In the genomic region with DNA sequence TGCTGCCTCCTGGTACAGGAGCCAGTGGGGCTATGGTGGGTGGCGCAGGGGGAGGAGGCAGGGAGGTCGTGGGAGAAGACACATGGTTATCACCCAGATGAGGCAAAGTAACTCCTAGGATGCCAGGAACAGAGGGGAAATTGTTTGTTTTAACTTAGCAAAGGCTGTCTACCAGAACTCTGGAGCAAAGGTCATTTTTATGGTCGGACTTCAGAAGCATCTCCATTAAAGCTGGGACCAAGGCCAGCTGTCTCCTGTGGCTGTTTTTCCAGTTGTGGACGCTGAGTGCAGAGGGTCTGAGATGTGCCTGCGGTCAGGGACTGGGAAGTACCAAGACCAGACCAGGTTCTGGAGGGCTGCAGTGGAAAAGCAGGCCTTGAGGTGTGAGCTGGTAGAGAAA, we compare ENCODE assay signal across 2 cellular contexts.
TF ChIP-seq lines count a peak whose summit lies in the region.

No MANE protein-coding gene starts in this region.

TF ChIP-seq in HepG2, 621 proteins besides CTCF, POLR2A, EP300 and RAD21 (continued from another document):
- TF ChIP-seq, protein P1, sequence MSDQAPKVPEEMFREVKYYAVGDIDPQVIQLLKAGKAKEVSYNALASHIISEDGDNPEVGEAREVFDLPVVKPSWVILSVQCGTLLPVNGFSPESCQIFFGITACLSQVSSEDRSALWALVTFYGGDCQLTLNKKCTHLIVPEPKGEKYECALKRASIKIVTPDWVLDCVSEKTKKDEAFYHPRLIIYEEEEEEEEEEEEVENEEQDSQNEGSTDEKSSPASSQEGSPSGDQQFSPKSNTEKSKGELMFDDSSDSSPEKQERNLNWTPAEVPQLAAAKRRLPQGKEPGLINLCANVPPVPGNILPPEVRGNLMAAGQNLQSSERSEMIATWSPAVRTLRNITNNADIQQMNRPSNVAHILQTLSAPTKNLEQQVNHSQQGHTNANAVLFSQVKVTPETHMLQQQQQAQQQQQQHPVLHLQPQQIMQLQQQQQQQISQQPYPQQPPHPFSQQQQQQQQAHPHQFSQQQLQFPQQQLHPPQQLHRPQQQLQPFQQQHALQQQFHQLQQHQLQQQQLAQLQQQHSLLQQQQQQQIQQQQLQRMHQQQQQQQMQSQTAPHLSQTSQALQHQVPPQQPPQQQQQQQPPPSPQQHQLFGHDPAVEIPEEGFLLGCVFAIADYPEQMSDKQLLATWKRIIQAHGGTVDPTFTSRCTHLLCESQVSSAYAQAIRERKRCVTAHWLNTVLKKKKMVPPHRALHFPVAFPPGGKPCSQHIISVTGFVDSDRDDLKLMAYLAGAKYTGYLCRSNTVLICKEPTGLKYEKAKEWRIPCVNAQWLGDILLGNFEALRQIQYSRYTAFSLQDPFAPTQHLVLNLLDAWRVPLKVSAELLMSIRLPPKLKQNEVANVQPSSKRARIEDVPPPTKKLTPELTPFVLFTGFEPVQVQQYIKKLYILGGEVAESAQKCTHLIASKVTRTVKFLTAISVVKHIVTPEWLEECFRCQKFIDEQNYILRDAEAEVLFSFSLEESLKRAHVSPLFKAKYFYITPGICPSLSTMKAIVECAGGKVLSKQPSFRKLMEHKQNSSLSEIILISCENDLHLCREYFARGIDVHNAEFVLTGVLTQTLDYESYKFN (CRISPR knock-in tag; conservative IDR thresholded peaks at IDR 0.05), result 0 out of 2 replicates have a peak, but pooled peaks have one; percentile 27
- TF ChIP-seq CBX2 (IDR thresholded peaks at IDR 0.05; ENCODE audit: low read depth, low read length), result no peak
- no peak for TF ChIP-seq CBX2 (CRISPR knock-in tag; IDR thresholded peaks at IDR 0.05; ENCODE audit: low read depth)
- peak; percentile 60 for TF ChIP-seq HNF4A (CRISPR knock-in tag; IDR thresholded peaks at IDR 0.05)
- TF ChIP-seq ZNF205 (CRISPR knock-in tag; IDR thresholded peaks at IDR 0.05), result peak; percentile 68; the same call in 1 of the 2 replicates
- TF ChIP-seq JARID2 (CRISPR knock-in tag; IDR thresholded peaks at IDR 0.05; ENCODE audit: insufficient replicate concordance), result no peak
- TF ChIP-seq ZNF567 (CRISPR knock-in tag; IDR thresholded peaks at IDR 0.05; ENCODE audit: borderline replicate concordance), result no peak
- TF ChIP-seq, protein P2, sequence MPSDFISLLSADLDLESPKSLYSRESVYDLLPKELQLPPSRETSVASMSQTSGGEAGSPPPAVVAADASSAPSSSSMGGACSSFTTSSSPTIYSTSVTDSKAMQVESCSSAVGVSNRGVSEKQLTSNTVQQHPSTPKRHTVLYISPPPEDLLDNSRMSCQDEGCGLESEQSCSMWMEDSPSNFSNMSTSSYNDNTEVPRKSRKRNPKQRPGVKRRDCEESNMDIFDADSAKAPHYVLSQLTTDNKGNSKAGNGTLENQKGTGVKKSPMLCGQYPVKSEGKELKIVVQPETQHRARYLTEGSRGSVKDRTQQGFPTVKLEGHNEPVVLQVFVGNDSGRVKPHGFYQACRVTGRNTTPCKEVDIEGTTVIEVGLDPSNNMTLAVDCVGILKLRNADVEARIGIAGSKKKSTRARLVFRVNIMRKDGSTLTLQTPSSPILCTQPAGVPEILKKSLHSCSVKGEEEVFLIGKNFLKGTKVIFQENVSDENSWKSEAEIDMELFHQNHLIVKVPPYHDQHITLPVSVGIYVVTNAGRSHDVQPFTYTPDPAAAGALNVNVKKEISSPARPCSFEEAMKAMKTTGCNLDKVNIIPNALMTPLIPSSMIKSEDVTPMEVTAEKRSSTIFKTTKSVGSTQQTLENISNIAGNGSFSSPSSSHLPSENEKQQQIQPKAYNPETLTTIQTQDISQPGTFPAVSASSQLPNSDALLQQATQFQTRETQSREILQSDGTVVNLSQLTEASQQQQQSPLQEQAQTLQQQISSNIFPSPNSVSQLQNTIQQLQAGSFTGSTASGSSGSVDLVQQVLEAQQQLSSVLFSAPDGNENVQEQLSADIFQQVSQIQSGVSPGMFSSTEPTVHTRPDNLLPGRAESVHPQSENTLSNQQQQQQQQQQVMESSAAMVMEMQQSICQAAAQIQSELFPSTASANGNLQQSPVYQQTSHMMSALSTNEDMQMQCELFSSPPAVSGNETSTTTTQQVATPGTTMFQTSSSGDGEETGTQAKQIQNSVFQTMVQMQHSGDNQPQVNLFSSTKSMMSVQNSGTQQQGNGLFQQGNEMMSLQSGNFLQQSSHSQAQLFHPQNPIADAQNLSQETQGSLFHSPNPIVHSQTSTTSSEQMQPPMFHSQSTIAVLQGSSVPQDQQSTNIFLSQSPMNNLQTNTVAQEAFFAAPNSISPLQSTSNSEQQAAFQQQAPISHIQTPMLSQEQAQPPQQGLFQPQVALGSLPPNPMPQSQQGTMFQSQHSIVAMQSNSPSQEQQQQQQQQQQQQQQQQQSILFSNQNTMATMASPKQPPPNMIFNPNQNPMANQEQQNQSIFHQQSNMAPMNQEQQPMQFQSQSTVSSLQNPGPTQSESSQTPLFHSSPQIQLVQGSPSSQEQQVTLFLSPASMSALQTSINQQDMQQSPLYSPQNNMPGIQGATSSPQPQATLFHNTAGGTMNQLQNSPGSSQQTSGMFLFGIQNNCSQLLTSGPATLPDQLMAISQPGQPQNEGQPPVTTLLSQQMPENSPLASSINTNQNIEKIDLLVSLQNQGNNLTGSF (CRISPR knock-in tag; IDR thresholded peaks at IDR 0.05), result no peak
- TF ChIP-seq ZNF232 (CRISPR knock-in tag; IDR thresholded peaks at IDR 0.05; ENCODE audit: borderline replicate concordance), result no peak
- TF ChIP-seq, protein P3, sequence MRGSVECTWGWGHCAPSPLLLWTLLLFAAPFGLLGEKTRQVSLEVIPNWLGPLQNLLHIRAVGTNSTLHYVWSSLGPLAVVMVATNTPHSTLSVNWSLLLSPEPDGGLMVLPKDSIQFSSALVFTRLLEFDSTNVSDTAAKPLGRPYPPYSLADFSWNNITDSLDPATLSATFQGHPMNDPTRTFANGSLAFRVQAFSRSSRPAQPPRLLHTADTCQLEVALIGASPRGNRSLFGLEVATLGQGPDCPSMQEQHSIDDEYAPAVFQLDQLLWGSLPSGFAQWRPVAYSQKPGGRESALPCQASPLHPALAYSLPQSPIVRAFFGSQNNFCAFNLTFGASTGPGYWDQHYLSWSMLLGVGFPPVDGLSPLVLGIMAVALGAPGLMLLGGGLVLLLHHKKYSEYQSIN (CRISPR knock-in tag; IDR thresholded peaks at IDR 0.05; ENCODE audit: borderline replicate concordance), result no peak
- no peak for TF ChIP-seq ZNF780A (CRISPR knock-in tag; IDR thresholded peaks at IDR 0.05)
- TF ChIP-seq ZNF672 (CRISPR knock-in tag; IDR thresholded peaks at IDR 0.05), result no peak
- TF ChIP-seq ARNT (IDR thresholded peaks at IDR 0.05), result no peak
- no peak for TF ChIP-seq RBAK (CRISPR knock-in tag; IDR thresholded peaks at IDR 0.05)
- TF ChIP-seq PPARG (CRISPR knock-in tag; conservative IDR thresholded peaks at IDR 0.05), result 0 out of 2 replicates have a peak, but pooled peaks have one; percentile 22
- TF ChIP-seq, protein P4, sequence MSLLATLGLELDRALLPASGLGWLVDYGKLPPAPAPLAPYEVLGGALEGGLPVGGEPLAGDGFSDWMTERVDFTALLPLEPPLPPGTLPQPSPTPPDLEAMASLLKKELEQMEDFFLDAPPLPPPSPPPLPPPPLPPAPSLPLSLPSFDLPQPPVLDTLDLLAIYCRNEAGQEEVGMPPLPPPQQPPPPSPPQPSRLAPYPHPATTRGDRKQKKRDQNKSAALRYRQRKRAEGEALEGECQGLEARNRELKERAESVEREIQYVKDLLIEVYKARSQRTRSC (CRISPR knock-in tag; IDR thresholded peaks at IDR 0.05; ENCODE audit: low read depth), result no peak

TF ChIP-seq in SK-N-SH, 30 proteins besides CTCF, POLR2A, EP300 and RAD21 (continued from another document):
- TF ChIP-seq, protein P5, sequence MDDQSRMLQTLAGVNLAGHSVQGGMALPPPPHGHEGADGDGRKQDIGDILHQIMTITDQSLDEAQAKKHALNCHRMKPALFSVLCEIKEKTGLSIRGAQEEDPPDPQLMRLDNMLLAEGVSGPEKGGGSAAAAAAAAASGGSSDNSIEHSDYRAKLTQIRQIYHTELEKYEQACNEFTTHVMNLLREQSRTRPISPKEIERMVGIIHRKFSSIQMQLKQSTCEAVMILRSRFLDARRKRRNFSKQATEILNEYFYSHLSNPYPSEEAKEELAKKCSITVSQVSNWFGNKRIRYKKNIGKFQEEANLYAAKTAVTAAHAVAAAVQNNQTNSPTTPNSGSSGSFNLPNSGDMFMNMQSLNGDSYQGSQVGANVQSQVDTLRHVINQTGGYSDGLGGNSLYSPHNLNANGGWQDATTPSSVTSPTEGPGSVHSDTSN (IDR thresholded peaks at IDR 0.05), result no peak
- TF ChIP-seq POLR2AphosphoS5 (IDR thresholded peaks at IDR 0.05; ENCODE audit: low read depth, low read length) (no peak), EZH2phosphoT487 (IDR thresholded peaks at IDR 0.05; ENCODE audit: borderline replicate concordance, low read depth) (no peak), ELF1 (IDR thresholded peaks at IDR 0.05) (no peak), RCOR1 (IDR thresholded peaks at IDR 0.05; ENCODE audit: low read length) (no peak), RFX5 (IDR thresholded peaks at IDR 0.05; ENCODE audit: low read length) (no peak), MXI1 (IDR thresholded peaks at IDR 0.05; ENCODE audit: low read depth, low read length) (no peak), SIN3A (IDR thresholded peaks at IDR 0.05; ENCODE audit: borderline replicate concordance, low read depth, low read length) (no peak)
- TF ChIP-seq, protein P6, sequence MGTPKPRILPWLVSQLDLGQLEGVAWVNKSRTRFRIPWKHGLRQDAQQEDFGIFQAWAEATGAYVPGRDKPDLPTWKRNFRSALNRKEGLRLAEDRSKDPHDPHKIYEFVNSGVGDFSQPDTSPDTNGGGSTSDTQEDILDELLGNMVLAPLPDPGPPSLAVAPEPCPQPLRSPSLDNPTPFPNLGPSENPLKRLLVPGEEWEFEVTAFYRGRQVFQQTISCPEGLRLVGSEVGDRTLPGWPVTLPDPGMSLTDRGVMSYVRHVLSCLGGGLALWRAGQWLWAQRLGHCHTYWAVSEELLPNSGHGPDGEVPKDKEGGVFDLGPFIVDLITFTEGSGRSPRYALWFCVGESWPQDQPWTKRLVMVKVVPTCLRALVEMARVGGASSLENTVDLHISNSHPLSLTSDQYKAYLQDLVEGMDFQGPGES (IDR thresholded peaks at IDR 0.05; ENCODE audit: low read depth, low read length), result no peak
- TF ChIP-seq, protein P7, sequence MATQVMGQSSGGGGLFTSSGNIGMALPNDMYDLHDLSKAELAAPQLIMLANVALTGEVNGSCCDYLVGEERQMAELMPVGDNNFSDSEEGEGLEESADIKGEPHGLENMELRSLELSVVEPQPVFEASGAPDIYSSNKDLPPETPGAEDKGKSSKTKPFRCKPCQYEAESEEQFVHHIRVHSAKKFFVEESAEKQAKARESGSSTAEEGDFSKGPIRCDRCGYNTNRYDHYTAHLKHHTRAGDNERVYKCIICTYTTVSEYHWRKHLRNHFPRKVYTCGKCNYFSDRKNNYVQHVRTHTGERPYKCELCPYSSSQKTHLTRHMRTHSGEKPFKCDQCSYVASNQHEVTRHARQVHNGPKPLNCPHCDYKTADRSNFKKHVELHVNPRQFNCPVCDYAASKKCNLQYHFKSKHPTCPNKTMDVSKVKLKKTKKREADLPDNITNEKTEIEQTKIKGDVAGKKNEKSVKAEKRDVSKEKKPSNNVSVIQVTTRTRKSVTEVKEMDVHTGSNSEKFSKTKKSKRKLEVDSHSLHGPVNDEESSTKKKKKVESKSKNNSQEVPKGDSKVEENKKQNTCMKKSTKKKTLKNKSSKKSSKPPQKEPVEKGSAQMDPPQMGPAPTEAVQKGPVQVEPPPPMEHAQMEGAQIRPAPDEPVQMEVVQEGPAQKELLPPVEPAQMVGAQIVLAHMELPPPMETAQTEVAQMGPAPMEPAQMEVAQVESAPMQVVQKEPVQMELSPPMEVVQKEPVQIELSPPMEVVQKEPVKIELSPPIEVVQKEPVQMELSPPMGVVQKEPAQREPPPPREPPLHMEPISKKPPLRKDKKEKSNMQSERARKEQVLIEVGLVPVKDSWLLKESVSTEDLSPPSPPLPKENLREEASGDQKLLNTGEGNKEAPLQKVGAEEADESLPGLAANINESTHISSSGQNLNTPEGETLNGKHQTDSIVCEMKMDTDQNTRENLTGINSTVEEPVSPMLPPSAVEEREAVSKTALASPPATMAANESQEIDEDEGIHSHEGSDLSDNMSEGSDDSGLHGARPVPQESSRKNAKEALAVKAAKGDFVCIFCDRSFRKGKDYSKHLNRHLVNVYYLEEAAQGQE (IDR thresholded peaks at IDR 0.05; ENCODE audit: low read depth, low read length), result no peak
- TF ChIP-seq, protein P8, sequence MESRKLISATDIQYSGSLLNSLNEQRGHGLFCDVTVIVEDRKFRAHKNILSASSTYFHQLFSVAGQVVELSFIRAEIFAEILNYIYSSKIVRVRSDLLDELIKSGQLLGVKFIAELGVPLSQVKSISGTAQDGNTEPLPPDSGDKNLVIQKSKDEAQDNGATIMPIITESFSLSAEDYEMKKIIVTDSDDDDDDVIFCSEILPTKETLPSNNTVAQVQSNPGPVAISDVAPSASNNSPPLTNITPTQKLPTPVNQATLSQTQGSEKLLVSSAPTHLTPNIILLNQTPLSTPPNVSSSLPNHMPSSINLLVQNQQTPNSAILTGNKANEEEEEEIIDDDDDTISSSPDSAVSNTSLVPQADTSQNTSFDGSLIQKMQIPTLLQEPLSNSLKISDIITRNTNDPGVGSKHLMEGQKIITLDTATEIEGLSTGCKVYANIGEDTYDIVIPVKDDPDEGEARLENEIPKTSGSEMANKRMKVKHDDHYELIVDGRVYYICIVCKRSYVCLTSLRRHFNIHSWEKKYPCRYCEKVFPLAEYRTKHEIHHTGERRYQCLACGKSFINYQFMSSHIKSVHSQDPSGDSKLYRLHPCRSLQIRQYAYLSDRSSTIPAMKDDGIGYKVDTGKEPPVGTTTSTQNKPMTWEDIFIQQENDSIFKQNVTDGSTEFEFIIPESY (IDR thresholded peaks at IDR 0.05; ENCODE audit: borderline replicate concordance, low read depth), result no peak
